In the genomic region with DNA sequence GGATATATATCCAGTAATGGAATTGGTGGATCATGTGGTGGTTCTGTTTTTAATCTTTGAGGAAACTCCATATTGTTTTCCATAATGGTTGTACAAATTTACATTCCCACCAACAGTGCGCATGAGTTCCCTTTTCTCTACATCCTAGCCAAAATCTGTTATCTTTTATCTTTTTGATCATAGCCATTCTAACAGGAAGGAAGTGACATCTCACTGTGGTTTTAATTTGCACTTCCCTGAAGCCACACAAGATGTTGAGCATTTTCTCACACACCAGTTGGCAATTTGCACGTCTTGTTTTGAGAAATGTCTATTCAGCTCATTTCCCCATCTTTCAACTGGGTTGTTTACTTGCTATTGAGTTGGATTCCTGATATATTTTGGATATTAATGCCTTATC, we compare ENCODE assay signal across 27 cellular contexts.
"Had no signal": no experiment of that assay in that cellular context is flagged by ENCODE, and none has a peak within 500 bp of the region (broad histone marks: within the 10 kb centered on the region; RNA-seq: fewer than 3 reads in every experiment).

No MANE protein-coding gene starts in this region.

- H3K27ac ChIP-seq: breast epithelium, neural progenitor cell, parathyroid adenoma, psoas muscle, sigmoid colon, uterus had no signal

- H3K9me3 ChIP-seq: breast epithelium, psoas muscle, sigmoid colon, uterus had no signal

- H3K9ac ChIP-seq: neural progenitor cell, parathyroid adenoma had no signal

- H3K9me3 Mint-ChIP-seq: activated naive CD4-positive, alpha-beta T cell treated with anti-CD3 and anti-CD28 coated beads, Interleukin-2, amount 50 U/mL, for 72 hours; activated T-cell treated with anti-CD3 and anti-CD28 coated beads, Interleukin-2, amount 50 U/mL, for 72 hours; neural progenitor cell; stimulated activated effector memory CD8-positive, alpha-beta T cell treated with anti-CD3 and anti-CD28 coated beads, Interleukin-12 subunit alpha, Interleukin-12 subunit beta, amount 100 ng/mL, for 72 hours; stimulated activated naive CD8-positive, alpha-beta T cell treated with anti-CD3 and anti-CD28 coated beads, Interleukin-15, amount 100 ng/mL, for 72 hours; type B pancreatic cell had no signal

- ATAC-seq: activated CD4-positive, alpha-beta T cell treated with anti-CD3 and anti-CD28 coated beads for 36 hours; activated naive CD4-positive, alpha-beta T cell treated with anti-CD3 and anti-CD28 coated beads, Interleukin-2, amount 50 U/mL, for 72 hours; activated T-cell treated with anti-CD3 and anti-CD28 coated beads, Interleukin-2, amount 50 U/mL, for 72 hours; left colon; natural killer cell; psoas muscle; stimulated activated effector memory CD8-positive, alpha-beta T cell treated with anti-CD3 and anti-CD28 coated beads, Interleukin-12 subunit alpha, Interleukin-12 subunit beta, amount 100 ng/mL, for 72 hours; stimulated activated naive CD8-positive, alpha-beta T cell treated with anti-CD3 and anti-CD28 coated beads, Interleukin-15, amount 100 ng/mL, for 72 hours had no signal

- H3K4me1 Mint-ChIP-seq: activated CD4-positive, alpha-beta T cell treated with anti-CD3 and anti-CD28 coated beads for 36 hours; stimulated activated effector memory CD8-positive, alpha-beta T cell treated with anti-CD3 and anti-CD28 coated beads, Interleukin-12 subunit alpha, Interleukin-12 subunit beta, amount 100 ng/mL, for 72 hours; stimulated activated naive CD8-positive, alpha-beta T cell treated with anti-CD3 and anti-CD28 coated beads, Interleukin-15, amount 100 ng/mL, for 72 hours had no signal

- H3K27me3 Mint-ChIP-seq: activated CD4-positive, alpha-beta T cell treated with anti-CD3 and anti-CD28 coated beads for 36 hours; stimulated activated naive CD8-positive, alpha-beta T cell treated with anti-CD3 and anti-CD28 coated beads, Interleukin-15, amount 100 ng/mL, for 72 hours; type B pancreatic cell had no signal

- H3K4me3 Mint-ChIP-seq: activated CD4-positive, alpha-beta T cell treated with anti-CD3 and anti-CD28 coated beads for 36 hours; activated T-cell treated with anti-CD3 and anti-CD28 coated beads, Interleukin-2, amount 50 U/mL, for 72 hours; natural killer cell; neural progenitor cell; stimulated activated effector memory CD8-positive, alpha-beta T cell treated with anti-CD3 and anti-CD28 coated beads, Interleukin-12 subunit alpha, Interleukin-12 subunit beta, amount 100 ng/mL, for 72 hours; stimulated activated naive CD8-positive, alpha-beta T cell treated with anti-CD3 and anti-CD28 coated beads, Interleukin-15, amount 100 ng/mL, for 72 hours; type B pancreatic cell had no signal

- H3K4me2 ChIP-seq: neural progenitor cell had no signal

- H3K4me1 ChIP-seq: breast epithelium, neural progenitor cell, parathyroid adenoma, psoas muscle, sigmoid colon, uterus had no signal

- H3K4me3 ChIP-seq: breast epithelium, neural progenitor cell, psoas muscle, sigmoid colon, uterus had no signal

- H3K27me3 ChIP-seq: neural progenitor cell, sigmoid colon, uterus had no signal

- H3K27ac Mint-ChIP-seq: activated CD4-positive, alpha-beta T cell treated with anti-CD3 and anti-CD28 coated beads for 36 hours; activated naive CD4-positive, alpha-beta T cell treated with anti-CD3 and anti-CD28 coated beads, Interleukin-2, amount 50 U/mL, for 72 hours; activated T-cell treated with anti-CD3 and anti-CD28 coated beads, Interleukin-2, amount 50 U/mL, for 72 hours; immature natural killer cell; natural killer cell; neural progenitor cell; stimulated activated effector memory CD8-positive, alpha-beta T cell treated with anti-CD3 and anti-CD28 coated beads, Interleukin-12 subunit alpha, Interleukin-12 subunit beta, amount 100 ng/mL, for 72 hours; stimulated activated naive CD8-positive, alpha-beta T cell treated with anti-CD3 and anti-CD28 coated beads, Interleukin-15, amount 100 ng/mL, for 72 hours; type B pancreatic cell had no signal

- H3K36me3 Mint-ChIP-seq: activated naive CD4-positive, alpha-beta T cell treated with anti-CD3 and anti-CD28 coated beads, Interleukin-2, amount 50 U/mL, for 72 hours; immature natural killer cell; neural progenitor cell; stimulated activated effector memory CD8-positive, alpha-beta T cell treated with anti-CD3 and anti-CD28 coated beads, Interleukin-12 subunit alpha, Interleukin-12 subunit beta, amount 100 ng/mL, for 72 hours had no signal

- DNase-seq: activated CD4-positive, alpha-beta T cell treated with anti-CD3 and anti-CD28 coated beads for 36 hours; activated CD4-positive, CD25-positive, alpha-beta regulatory T cell; activated naive CD4-positive, alpha-beta T cell; activated T-cell treated with anti-CD3 and anti-CD28 coated beads for 4 hours; activated T-cell treated with anti-CD3 and anti-CD28 coated beads, Interleukin-2, amount 50 U/mL, for 72 hours; central memory CD4-positive, alpha-beta T cell; head of caudate nucleus; hypothalamus; immature natural killer cell; kidney; left colon; midbrain; natural killer cell; occipital lobe; psoas muscle; sigmoid colon; small intestine; stimulated activated CD4-positive, alpha-beta T cell treated with anti-CD3 and anti-CD28 coated beads, Interleukin-4, amount 100 ng/mL, for 24 hours; stimulated activated naive CD8-positive, alpha-beta T cell treated with anti-CD3 and anti-CD28 coated beads, Interleukin-15, amount 100 ng/mL, for 72 hours; substantia nigra; uterus had no signal

- H3K36me3 ChIP-seq: breast epithelium, neural progenitor cell, sigmoid colon, uterus had no signal
